ENCODE assay signal across 1 cellular context in the genomic region with DNA sequence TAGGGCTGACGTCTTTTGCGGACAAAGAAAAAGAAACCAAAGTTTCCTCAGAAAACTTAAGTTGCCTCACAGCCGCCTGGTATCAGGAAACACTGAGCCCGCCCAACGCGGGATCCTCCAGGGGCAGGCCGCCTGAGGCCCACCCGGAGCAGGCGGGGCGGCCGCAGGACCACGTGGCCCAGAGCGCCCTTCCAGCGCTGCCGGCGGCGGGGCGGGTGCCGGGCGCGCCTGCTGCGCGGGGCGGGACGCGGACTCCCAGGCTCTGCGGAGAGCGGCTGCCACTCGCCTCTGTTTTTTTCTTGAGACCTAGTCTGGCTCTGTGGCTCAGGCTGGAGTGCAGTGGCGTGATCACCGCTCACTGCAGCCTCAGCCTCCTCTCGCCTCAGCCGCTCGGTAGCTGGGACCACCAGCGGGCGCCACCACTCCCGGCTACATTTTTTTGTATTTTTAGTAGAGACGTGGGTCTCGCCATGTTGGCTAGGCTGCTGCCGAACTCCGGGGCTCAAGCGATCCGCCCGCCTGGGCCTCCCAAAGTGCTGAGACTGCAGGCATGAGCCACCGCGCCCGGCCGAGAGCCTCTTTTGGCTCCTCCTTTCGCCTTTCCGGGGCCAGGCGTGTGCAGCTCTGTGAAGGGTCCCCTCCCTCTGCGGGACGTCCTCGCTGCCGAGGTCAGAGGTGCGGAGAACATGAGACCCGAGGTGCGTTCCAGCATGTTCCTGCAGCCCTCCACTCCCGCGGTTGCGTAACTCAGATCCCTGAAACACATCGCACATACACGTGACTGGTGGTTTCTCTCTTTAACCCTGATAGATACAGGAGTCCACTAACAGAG.
TF ChIP-seq lines count a peak whose summit lies in the region.

No MANE protein-coding gene starts in this region.

TF ChIP-seq in HepG2, 621 proteins besides CTCF, POLR2A, EP300 and RAD21 (continued from another document and continues in another):
- TF ChIP-seq, protein P1, sequence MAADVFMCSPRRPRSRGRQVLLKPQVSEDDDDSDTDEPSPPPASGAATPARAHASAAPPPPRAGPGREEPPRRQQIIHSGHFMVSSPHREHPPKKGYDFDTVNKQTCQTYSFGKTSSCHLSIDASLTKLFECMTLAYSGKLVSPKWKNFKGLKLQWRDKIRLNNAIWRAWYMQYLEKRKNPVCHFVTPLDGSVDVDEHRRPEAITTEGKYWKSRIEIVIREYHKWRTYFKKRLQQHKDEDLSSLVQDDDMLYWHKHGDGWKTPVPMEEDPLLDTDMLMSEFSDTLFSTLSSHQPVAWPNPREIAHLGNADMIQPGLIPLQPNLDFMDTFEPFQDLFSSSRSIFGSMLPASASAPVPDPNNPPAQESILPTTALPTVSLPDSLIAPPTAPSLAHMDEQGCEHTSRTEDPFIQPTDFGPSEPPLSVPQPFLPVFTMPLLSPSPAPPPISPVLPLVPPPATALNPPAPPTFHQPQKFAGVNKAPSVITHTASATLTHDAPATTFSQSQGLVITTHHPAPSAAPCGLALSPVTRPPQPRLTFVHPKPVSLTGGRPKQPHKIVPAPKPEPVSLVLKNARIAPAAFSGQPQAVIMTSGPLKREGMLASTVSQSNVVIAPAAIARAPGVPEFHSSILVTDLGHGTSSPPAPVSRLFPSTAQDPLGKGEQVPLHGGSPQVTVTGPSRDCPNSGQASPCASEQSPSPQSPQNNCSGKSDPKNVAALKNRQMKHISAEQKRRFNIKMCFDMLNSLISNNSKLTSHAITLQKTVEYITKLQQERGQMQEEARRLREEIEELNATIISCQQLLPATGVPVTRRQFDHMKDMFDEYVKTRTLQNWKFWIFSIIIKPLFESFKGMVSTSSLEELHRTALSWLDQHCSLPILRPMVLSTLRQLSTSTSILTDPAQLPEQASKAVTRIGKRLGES (CRISPR knock-in tag; IDR thresholded peaks at IDR 0.05; ENCODE audit: borderline replicate concordance), result peak; percentile 96
- TF ChIP-seq, protein P2, sequence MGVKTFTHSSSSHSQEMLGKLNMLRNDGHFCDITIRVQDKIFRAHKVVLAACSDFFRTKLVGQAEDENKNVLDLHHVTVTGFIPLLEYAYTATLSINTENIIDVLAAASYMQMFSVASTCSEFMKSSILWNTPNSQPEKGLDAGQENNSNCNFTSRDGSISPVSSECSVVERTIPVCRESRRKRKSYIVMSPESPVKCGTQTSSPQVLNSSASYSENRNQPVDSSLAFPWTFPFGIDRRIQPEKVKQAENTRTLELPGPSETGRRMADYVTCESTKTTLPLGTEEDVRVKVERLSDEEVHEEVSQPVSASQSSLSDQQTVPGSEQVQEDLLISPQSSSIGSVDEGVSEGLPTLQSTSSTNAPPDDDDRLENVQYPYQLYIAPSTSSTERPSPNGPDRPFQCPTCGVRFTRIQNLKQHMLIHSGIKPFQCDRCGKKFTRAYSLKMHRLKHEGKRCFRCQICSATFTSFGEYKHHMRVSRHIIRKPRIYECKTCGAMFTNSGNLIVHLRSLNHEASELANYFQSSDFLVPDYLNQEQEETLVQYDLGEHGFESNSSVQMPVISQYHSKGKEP (CRISPR knock-in tag; IDR thresholded peaks at IDR 0.05), result peak; percentile 93
- TF ChIP-seq SMARCE1 (IDR thresholded peaks at IDR 0.05; ENCODE audit: borderline replicate concordance) (no peak), SKI (IDR thresholded peaks at IDR 0.05; ENCODE audit: partially characterized antibody) (peak; percentile 56), GATAD2A (CRISPR knock-in tag; IDR thresholded peaks at IDR 0.05) (peak; percentile 99), SRF (IDR thresholded peaks at IDR 0.05; ENCODE audit: low read depth, low read length) (no peak), CC2D1A (CRISPR knock-in tag; IDR thresholded peaks at IDR 0.05) (peak; percentile 76; the same call in 1 of the 2 replicates), BRD4 (CRISPR knock-in tag; IDR thresholded peaks at IDR 0.05) (peak; percentile 89; the same call in 1 of the 2 replicates), KLF15 (CRISPR knock-in tag; IDR thresholded peaks at IDR 0.05; ENCODE audit: borderline replicate concordance) (peak; percentile 96; the same call in 1 of the 2 replicates), CBX1 (IDR thresholded peaks at IDR 0.05; ENCODE audit: low read depth) (peak; percentile 62), KDM5B (CRISPR knock-in tag; IDR thresholded peaks at IDR 0.05; ENCODE audit: borderline replicate concordance) (peak; percentile 99), MTF2 (CRISPR knock-in tag; IDR thresholded peaks at IDR 0.05; ENCODE audit: borderline replicate concordance) (no peak), ZNF883 (CRISPR knock-in tag; IDR thresholded peaks at IDR 0.05; ENCODE audit: not compliant biosample characterization) (peak; percentile 96), HOXA3 (CRISPR knock-in tag; IDR thresholded peaks at IDR 0.05) (peak; percentile 98), PITX1 (CRISPR knock-in tag; IDR thresholded peaks at IDR 0.05) (peak; percentile 95), CENPT (CRISPR knock-in tag; IDR thresholded peaks at IDR 0.05; ENCODE audit: low read depth) (peak; percentile 95), POLR2AphosphoS2 (IDR thresholded peaks at IDR 0.05; ENCODE audit: low read depth, low read length) (no peak), CEBPG (CRISPR knock-in tag; IDR thresholded peaks at IDR 0.05) (peak; percentile 100), ARNT2 (CRISPR knock-in tag; IDR thresholded peaks at IDR 0.05; ENCODE audit: low read depth) (peak; percentile 98), ZNF720 (CRISPR knock-in tag; IDR thresholded peaks at IDR 0.05) (no peak), ZNF792 (CRISPR knock-in tag; IDR thresholded peaks at IDR 0.05) (peak; percentile 99), KLF11 (CRISPR knock-in tag; IDR thresholded peaks at IDR 0.05) (peak; percentile 98), MBD4 (IDR thresholded peaks at IDR 0.05; ENCODE audit: borderline replicate concordance, low read length) (peak; percentile 65; the same call in 1 of the 2 replicates), ZNF3 (CRISPR knock-in tag; IDR thresholded peaks at IDR 0.05) (peak; percentile 53; the same call in 1 of the 2 replicates), ZNF34 (CRISPR knock-in tag; IDR thresholded peaks at IDR 0.05; ENCODE audit: borderline replicate concordance) (no peak; the same call in 1 of the 2 replicates), SETDB1 (CRISPR knock-in tag; IDR thresholded peaks at IDR 0.05; ENCODE audit: borderline replicate concordance) (no peak), TRIM24 (CRISPR knock-in tag; IDR thresholded peaks at IDR 0.05) (0 out of 2 replicates have a peak, but pooled peaks have one; percentile 55), ZNF550 (CRISPR knock-in tag; IDR thresholded peaks at IDR 0.05; ENCODE audit: borderline replicate concordance) (no peak), NFIC (IDR thresholded peaks at IDR 0.05; ENCODE audit: low read length) (peak; percentile 53; the same call in 1 of the 2 replicates), FOXK2 (IDR thresholded peaks at IDR 0.05) (no peak), ESRRA (CRISPR knock-in tag; IDR thresholded peaks at IDR 0.05; ENCODE audit: low read depth) (peak; percentile 91), HOXA5 (CRISPR knock-in tag; IDR thresholded peaks at IDR 0.05) (peak; percentile 99), ZBTB42 (CRISPR knock-in tag; IDR thresholded peaks at IDR 0.05) (peak; percentile 97), MZF1 (CRISPR knock-in tag; IDR thresholded peaks at IDR 0.05; ENCODE audit: borderline replicate concordance) (no peak), TCF7L2 (IDR thresholded peaks at IDR 0.05; ENCODE audit: low read depth, low read length) (no peak), TSC22D2 (CRISPR knock-in tag; IDR thresholded peaks at IDR 0.05; ENCODE audit: borderline replicate concordance) (peak; percentile 98), ZNF703 (CRISPR knock-in tag; IDR thresholded peaks at IDR 0.05; ENCODE audit: borderline replicate concordance) (peak; percentile 99)
- TF ChIP-seq, protein P3, sequence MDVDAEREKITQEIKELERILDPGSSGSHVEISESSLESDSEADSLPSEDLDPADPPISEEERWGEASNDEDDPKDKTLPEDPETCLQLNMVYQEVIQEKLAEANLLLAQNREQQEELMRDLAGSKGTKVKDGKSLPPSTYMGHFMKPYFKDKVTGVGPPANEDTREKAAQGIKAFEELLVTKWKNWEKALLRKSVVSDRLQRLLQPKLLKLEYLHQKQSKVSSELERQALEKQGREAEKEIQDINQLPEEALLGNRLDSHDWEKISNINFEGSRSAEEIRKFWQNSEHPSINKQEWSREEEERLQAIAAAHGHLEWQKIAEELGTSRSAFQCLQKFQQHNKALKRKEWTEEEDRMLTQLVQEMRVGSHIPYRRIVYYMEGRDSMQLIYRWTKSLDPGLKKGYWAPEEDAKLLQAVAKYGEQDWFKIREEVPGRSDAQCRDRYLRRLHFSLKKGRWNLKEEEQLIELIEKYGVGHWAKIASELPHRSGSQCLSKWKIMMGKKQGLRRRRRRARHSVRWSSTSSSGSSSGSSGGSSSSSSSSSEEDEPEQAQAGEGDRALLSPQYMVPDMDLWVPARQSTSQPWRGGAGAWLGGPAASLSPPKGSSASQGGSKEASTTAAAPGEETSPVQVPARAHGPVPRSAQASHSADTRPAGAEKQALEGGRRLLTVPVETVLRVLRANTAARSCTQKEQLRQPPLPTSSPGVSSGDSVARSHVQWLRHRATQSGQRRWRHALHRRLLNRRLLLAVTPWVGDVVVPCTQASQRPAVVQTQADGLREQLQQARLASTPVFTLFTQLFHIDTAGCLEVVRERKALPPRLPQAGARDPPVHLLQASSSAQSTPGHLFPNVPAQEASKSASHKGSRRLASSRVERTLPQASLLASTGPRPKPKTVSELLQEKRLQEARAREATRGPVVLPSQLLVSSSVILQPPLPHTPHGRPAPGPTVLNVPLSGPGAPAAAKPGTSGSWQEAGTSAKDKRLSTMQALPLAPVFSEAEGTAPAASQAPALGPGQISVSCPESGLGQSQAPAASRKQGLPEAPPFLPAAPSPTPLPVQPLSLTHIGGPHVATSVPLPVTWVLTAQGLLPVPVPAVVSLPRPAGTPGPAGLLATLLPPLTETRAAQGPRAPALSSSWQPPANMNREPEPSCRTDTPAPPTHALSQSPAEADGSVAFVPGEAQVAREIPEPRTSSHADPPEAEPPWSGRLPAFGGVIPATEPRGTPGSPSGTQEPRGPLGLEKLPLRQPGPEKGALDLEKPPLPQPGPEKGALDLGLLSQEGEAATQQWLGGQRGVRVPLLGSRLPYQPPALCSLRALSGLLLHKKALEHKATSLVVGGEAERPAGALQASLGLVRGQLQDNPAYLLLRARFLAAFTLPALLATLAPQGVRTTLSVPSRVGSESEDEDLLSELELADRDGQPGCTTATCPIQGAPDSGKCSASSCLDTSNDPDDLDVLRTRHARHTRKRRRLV (CRISPR knock-in tag; IDR thresholded peaks at IDR 0.05), result peak; percentile 92
- TF ChIP-seq, protein P4, sequence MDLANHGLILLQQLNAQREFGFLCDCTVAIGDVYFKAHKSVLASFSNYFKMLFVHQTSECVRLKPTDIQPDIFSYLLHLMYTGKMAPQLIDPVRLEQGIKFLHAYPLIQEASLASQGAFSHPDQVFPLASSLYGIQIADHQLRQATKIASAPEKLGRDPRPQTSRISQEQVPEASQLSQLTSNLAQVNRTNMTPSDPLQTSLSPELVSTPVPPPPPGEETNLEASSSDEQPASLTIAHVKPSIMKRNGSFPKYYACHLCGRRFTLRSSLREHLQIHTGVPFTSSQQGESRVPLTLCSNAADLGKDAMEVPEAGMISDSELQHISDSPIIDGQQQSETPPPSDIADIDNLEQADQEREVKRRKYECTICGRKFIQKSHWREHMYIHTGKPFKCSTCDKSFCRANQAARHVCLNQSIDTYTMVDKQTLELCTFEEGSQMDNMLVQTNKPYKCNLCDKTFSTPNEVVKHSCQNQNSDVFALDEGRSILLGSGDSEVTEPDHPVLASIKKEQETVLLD (CRISPR knock-in tag; IDR thresholded peaks at IDR 0.05; ENCODE audit: low read depth), result peak; percentile 86
- TF ChIP-seq, protein P5, sequence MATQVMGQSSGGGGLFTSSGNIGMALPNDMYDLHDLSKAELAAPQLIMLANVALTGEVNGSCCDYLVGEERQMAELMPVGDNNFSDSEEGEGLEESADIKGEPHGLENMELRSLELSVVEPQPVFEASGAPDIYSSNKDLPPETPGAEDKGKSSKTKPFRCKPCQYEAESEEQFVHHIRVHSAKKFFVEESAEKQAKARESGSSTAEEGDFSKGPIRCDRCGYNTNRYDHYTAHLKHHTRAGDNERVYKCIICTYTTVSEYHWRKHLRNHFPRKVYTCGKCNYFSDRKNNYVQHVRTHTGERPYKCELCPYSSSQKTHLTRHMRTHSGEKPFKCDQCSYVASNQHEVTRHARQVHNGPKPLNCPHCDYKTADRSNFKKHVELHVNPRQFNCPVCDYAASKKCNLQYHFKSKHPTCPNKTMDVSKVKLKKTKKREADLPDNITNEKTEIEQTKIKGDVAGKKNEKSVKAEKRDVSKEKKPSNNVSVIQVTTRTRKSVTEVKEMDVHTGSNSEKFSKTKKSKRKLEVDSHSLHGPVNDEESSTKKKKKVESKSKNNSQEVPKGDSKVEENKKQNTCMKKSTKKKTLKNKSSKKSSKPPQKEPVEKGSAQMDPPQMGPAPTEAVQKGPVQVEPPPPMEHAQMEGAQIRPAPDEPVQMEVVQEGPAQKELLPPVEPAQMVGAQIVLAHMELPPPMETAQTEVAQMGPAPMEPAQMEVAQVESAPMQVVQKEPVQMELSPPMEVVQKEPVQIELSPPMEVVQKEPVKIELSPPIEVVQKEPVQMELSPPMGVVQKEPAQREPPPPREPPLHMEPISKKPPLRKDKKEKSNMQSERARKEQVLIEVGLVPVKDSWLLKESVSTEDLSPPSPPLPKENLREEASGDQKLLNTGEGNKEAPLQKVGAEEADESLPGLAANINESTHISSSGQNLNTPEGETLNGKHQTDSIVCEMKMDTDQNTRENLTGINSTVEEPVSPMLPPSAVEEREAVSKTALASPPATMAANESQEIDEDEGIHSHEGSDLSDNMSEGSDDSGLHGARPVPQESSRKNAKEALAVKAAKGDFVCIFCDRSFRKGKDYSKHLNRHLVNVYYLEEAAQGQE (IDR thresholded peaks at IDR 0.05; ENCODE audit: borderline replicate concordance in 1 of 2, low read depth in 1 of 2, low read length in 2 of 2), result peak in 1 of 2 experiments; percentile 3; a peak in 1 of 4 replicates
- TF ChIP-seq, protein P6, sequence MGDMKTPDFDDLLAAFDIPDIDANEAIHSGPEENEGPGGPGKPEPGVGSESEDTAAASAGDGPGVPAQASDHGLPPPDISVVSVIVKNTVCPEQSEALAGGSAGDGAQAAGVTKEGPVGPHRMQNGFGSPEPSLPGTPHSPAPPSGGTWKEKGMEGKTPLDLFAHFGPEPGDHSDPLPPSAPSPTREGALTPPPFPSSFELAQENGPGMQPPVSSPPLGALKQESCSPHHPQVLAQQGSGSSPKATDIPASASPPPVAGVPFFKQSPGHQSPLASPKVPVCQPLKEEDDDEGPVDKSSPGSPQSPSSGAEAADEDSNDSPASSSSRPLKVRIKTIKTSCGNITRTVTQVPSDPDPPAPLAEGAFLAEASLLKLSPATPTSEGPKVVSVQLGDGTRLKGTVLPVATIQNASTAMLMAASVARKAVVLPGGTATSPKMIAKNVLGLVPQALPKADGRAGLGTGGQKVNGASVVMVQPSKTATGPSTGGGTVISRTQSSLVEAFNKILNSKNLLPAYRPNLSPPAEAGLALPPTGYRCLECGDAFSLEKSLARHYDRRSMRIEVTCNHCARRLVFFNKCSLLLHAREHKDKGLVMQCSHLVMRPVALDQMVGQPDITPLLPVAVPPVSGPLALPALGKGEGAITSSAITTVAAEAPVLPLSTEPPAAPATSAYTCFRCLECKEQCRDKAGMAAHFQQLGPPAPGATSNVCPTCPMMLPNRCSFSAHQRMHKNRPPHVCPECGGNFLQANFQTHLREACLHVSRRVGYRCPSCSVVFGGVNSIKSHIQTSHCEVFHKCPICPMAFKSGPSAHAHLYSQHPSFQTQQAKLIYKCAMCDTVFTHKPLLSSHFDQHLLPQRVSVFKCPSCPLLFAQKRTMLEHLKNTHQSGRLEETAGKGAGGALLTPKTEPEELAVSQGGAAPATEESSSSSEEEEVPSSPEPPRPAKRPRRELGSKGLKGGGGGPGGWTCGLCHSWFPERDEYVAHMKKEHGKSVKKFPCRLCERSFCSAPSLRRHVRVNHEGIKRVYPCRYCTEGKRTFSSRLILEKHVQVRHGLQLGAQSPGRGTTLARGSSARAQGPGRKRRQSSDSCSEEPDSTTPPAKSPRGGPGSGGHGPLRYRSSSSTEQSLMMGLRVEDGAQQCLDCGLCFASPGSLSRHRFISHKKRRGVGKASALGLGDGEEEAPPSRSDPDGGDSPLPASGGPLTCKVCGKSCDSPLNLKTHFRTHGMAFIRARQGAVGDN (CRISPR knock-in tag; IDR thresholded peaks at IDR 0.05), result peak; percentile 100
